ENCODE assay signal across 8 cellular contexts in genomic region chr1:74733616-74734484, GRCh38. TPM values are rescaled to one million over a fixed set of nuclear protein-coding genes. Genes with fewer than 3 reads are reported as not detected.
DNase-seq lines count a peak whose midpoint lies in the region; ATAC-seq, FAIRE-seq and TF ChIP-seq lines count a peak whose summit lies in the region.

No MANE protein-coding gene starts in this region.

- no peak for FAIRE-seq in A549 (lab: Jason Lieb, UNC)

- peak; percentile 54 to 63 for TF ChIP-seq RAD21 in A549 (conservative IDR thresholded peaks at IDR 0.05 in 1 of 2, IDR thresholded peaks at IDR 0.05 in 1 of 2)

- H3K4me2 ChIP-seq in A549 (peak overlapping the region; percentile 93), skeletal muscle satellite cell (ENCODE audit: low read length) (peak overlapping the region; percentile 95)

- TF ChIP-seq CTCF in A549 (IDR thresholded peaks at IDR 0.05) = peak; percentile 60
- peak; percentile 53 for TF ChIP-seq CTCF in GM12874 (IDR thresholded peaks at IDR 0.05; ENCODE audit: insufficient read depth, low read depth, low read length)

- peaks cover 28% of the 10 kb centered on the region for H3K4me1 ChIP-seq in A549
- H3K4me1 ChIP-seq in iPS-15b (ENCODE audit: control insufficient read depth, insufficient read depth, low read length) = peaks cover 7% of the 10 kb centered on the region
- peaks cover 29% of the 10 kb centered on the region for H3K4me1 ChIP-seq in skeletal muscle satellite cell (ENCODE audit: control insufficient read depth, insufficient read depth, low read length)

- TF ChIP-seq POLR2A in A549 (IDR thresholded peaks at IDR 0.05; ENCODE audit: low read length) = no peak

- H3K9ac ChIP-seq in iPS-15b (ENCODE audit: low read depth, low read length) = peak overlapping the region; percentile 97
- H3K9ac ChIP-seq in skeletal muscle satellite cell (ENCODE audit: low read depth, low read length) = peak overlapping the region; percentile 95

- H3K27me3 ChIP-seq in iPS-15b (ENCODE audit: control insufficient read depth, insufficient read depth, low read length) (no peaks in the 10 kb centered on the region), skeletal muscle satellite cell (ENCODE audit: control insufficient read depth, insufficient read depth, low read length) (no peaks in the 10 kb centered on the region)

- H3K4me3 ChIP-seq in A549 (peak overlapping the region; percentile 66), iPS-15b (ENCODE audit: low read depth, low read length) (peak overlapping the region; percentile 98), skeletal muscle satellite cell (ENCODE audit: low read length) (peak overlapping the region; percentile 89)

- peaks cover 3% of the 10 kb centered on the region; the same call in 1 of the 3 replicates for H3K9me3 ChIP-seq in A549
- no peaks in the 10 kb centered on the region for H3K9me3 ChIP-seq in iPS-15b (ENCODE audit: control insufficient read depth, insufficient read depth, low read length)
- no peaks in the 10 kb centered on the region for H3K9me3 ChIP-seq in skeletal muscle satellite cell (replicated peaks; ENCODE audit: low read length)

- peak overlapping the region; percentile 84 to 94 for H3K27ac ChIP-seq in A549

- DNase-seq in A549 (ENCODE audit: low read depth in 1 of 2, low spot score in 1 of 2) (peak; percentile 26 to 73), NAMALWA (ENCODE audit: low spot score) (peak; percentile 90), SIG-M5 treated with dmso at 0.1 percent for 504 hours (lab: John Stamatoyannopoulos, UW; ENCODE audit: unreplicated experiment) (peak; percentile 74), brain pericyte (ENCODE audit: low read depth, low spot score) (peak; percentile 15)

- CTCF ChIA-PET in A549 (lab: Yijun Ruan, JAX) = interaction anchor here (0.8 to 2.3 kb wide), 11 partner anchors 9 to 263 kb away, joined by 3 to 13 read pairs (median 4); no protein-coding TSS in a partner anchor

- POLR2A ChIA-PET in A549 (lab: Yijun Ruan, JAX) = no interaction called here

- TF ChIP-seq EP300 in A549 (IDR thresholded peaks at IDR 0.05) = no peak

- peaks cover 11% of the 10 kb centered on the region for H3K36me3 ChIP-seq in iPS-15b (ENCODE audit: control insufficient read depth, insufficient read depth, low read length)
- H3K36me3 ChIP-seq in skeletal muscle satellite cell (ENCODE audit: insufficient read depth, low read length) = peaks cover 16% of the 10 kb centered on the region

- ATAC-seq in A549 = peak; percentile 35 to 64; a peak in 4 of 6 replicates
- ATAC-seq in HG02763 (IDR thresholded peaks at IDR 0.05; ENCODE audit: unreplicated experiment) = peak; percentile 44

- WGBS in A549 (ENCODE audit: missing lambda C conversion rate) = 15% methylated on average over 11 of the region's 11 CpGs

TF ChIP-seq in A549, 52 proteins besides CTCF, POLR2A, EP300 and RAD21:
- TF ChIP-seq ZNF302 (CRISPR knock-in tag; IDR thresholded peaks at IDR 0.05) (no peak), KDM5A (IDR thresholded peaks at IDR 0.05) (no peak), JUN (IDR thresholded peaks at IDR 0.05) (no peak), HOXB13 (CRISPR knock-in tag; IDR thresholded peaks at IDR 0.05; ENCODE audit: low read depth) (no peak), SMC3 (IDR thresholded peaks at IDR 0.05) (peak; percentile 44; the same call in 1 of the 3 replicates), CEBPB (IDR thresholded peaks at IDR 0.05) (no peak), CHD4 (IDR thresholded peaks at IDR 0.05; ENCODE audit: borderline replicate concordance) (no peak), EHMT2 (IDR thresholded peaks at IDR 0.05; ENCODE audit: low read depth) (no peak), PBX3 (IDR thresholded peaks at IDR 0.05) (no peak)

RNA-seq across cellular contexts. Expression of gene TYW3, which starts 0.9 kb away (rescaled TPM):
- 23.2 and 33.1 TPM in 2 replicates for polyA plus RNA-seq in A549 (2011; rRNA removed)
- polyA plus RNA-seq in A549 (2012; cell fraction: cytosol; rRNA removed) = 6.4 and 7.4 TPM in 2 replicates
- polyA plus RNA-seq in A549 (2012; cell fraction: nucleus; rRNA removed) = 2.9 and 4.4 TPM in 2 replicates
- 16.4 to 18.4 TPM (median 17.1 TPM) in 3 replicates for polyA plus RNA-seq in A549 (2017; fragmentation: RNase III; extraction: RNeasy Plus Mini Kit Qiagen cat#74134 plus additional on column Dnase treatment)
- 8.4 and 10.1 TPM in 2 replicates for polyA minus RNA-seq in A549 (2011; rRNA and poly(A)+ RNA removed)
- total RNA-seq in skeletal muscle satellite cell (2012; rRNA removed) = 14.6 and 17.0 TPM in 2 replicates

RNA-seq across cellular contexts. Expression of gene CRYZ, which starts 1.0 kb away (rescaled TPM):
- polyA plus RNA-seq in A549 (2011; rRNA removed) (151 and 159 TPM in 2 replicates), A549 (2017; fragmentation: RNase III; extraction: RNeasy Plus Mini Kit Qiagen cat#74134 plus additional on column Dnase treatment) (92.6 to 99.1 TPM (median 92.8 TPM) in 3 replicates)
- polyA plus RNA-seq in A549 (2012; cell fraction: cytosol; rRNA removed) = 37.5 and 41.6 TPM in 2 replicates
- polyA plus RNA-seq in A549 (2012; cell fraction: nucleus; rRNA removed) = 19.2 and 26.5 TPM in 2 replicates
- polyA minus RNA-seq in A549 (2011; rRNA and poly(A)+ RNA removed) = 29.5 and 37.2 TPM in 2 replicates
- total RNA-seq in skeletal muscle satellite cell (2012; rRNA removed) = 41.8 and 53.7 TPM in 2 replicates

Comparison
In these comparisons a context has a peak if more than half of its experiments do, and no peak if none do; other contexts are left out.
1. Peak in every context shown above with its lines: DNase-seq, ATAC-seq, H3K4me3 ChIP-seq and H3K27ac ChIP-seq.
2. DNase-seq: peak in every context shown above with its lines; median percentile 90 in NAMALWA; 74 in SIG-M5 treated with dmso at 0.1 percent for 504 hours; 50 in A549; 15 in brain pericyte.